In genomic region chr16:19567560-19567959, GRCh38 we compare ENCODE assay signal across 21 cellular contexts.
"Had no signal": no experiment of that assay in that cellular context is flagged by ENCODE, and none has a peak within 500 bp of the region (broad histone marks: within the 10 kb centered on the region; RNA-seq: fewer than 3 reads in every experiment).

No MANE protein-coding gene starts in this region.

- H3K4me1 Mint-ChIP-seq: mesothelial cell of epicardium had no signal

- DNase-seq: dermis blood vessel endothelial cell; dorsolateral prefrontal cortex; effector CD4-positive, alpha-beta T cell; effector memory CD4-positive, alpha-beta T cell; erythroblast; esophagus squamous epithelium; foreskin fibroblast; foreskin melanocyte; gastrocnemius medialis; glutamatergic neuron; head of caudate nucleus; heart right ventricle; hippocampal formation; left colon; left lung; left ventricle myocardium superior; lower lobe of right lung; mesenchymal stem cell; mucosa of descending colon had no signal

- H3K4me3 Mint-ChIP-seq: mesothelial cell of epicardium had no signal

- ATAC-seq: esophagus mucosa, gastrocnemius medialis, heart right ventricle, left colon, left lung, left ventricle myocardium superior, lower lobe of right lung, mucosa of descending colon had no signal

- H3K27ac Mint-ChIP-seq: mesothelial cell of epicardium had no signal
